ENCODE assay signal across 1 cellular context in the genomic region with DNA sequence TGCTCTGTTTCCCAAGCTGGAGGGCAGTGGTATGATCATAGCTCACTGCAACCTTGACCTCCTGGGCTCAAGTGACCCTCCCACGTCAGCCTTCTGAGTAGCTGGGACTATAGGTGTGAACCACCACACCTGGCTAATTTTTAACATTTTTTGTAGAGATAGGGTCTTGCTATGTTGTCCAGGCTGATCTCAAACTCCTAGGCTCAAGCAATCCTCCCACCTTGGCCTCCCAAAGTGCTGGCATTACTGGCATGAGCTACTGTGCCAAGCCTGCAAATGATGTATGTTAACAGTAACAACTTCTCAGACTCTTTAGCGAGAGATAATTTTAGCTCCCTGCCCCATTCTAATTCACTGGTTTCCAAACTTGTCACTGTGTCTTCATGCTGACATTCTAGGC.
TF ChIP-seq lines count a peak whose summit lies in the region.

No MANE protein-coding gene starts in this region.

TF ChIP-seq in GM23338, 12 proteins besides CTCF, POLR2A, EP300 and RAD21 (continued from another document):
- TF ChIP-seq STAT1 (IDR thresholded peaks at IDR 0.05; ENCODE audit: unreplicated experiment) = no peak
- TF ChIP-seq ZNF114 (CRISPR knock-in tag; IDR thresholded peaks at IDR 0.05) = no peak
